35 cellular contexts compared by ENCODE assay signal in the genomic region with DNA sequence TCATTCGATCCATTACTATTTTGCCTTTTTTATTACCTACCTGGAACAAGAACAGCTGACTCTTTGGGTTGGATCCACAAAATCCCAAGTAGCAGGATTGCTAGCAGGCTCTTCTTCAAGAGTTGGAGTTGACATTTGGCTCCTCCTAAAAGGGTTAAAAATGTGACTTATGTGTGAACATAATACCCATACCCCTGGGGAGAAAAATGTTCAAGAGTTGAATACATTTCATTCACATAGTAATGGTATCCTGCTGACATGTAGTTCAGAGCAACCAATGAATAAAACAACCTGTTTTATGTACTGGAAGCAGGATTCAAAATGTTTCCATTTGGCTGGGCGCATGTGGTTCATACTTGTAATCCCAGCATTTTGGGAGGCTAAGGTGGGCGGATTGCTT.
"Had no signal": no experiment of that assay in that cellular context is flagged by ENCODE, and none has a peak within 500 bp of the region (broad histone marks: within the 10 kb centered on the region; RNA-seq: fewer than 3 reads in every experiment).

No MANE protein-coding gene starts in this region.

- FAIRE-seq: astrocyte, colon, TTC549 had no signal

- H3K27ac ChIP-seq: adrenal gland, body of pancreas, brain microvascular endothelial cell, breast epithelium, VCaP had no signal

- H3K9me3 Mint-ChIP-seq: activated B cell treated with CpG ODN at 0.5 μM for 24 hours; activated CD4-positive, alpha-beta memory T cell treated with anti-CD3 and anti-CD28 coated beads for 36 hours; activated CD8-positive, alpha-beta T cell treated with anti-CD3 and anti-CD28 coated beads for 36 hours; activated naive CD4-positive, alpha-beta T cell treated with anti-CD3 and anti-CD28 coated beads for 36 hours; activated naive CD4-positive, alpha-beta T cell treated with anti-CD3 and anti-CD28 coated beads, Interleukin-2, amount 50 U/mL, for 72 hours; activated naive CD8-positive, alpha-beta T cell treated with anti-CD3 and anti-CD28 coated beads for 36 hours; activated T-cell treated with anti-CD3 and anti-CD28 coated beads, Interleukin-2, amount 50 U/mL, for 4 hours; activated T-cell treated with anti-CD3 and anti-CD28 coated beads, Interleukin-2, amount 50 U/mL, for 72 hours; activated T-helper 1 cell treated with anti-CD3 and anti-CD28 coated beads, Interleukin-12 subunit alpha, Interleukin-12 subunit beta, Interleukin-2, Interleukin-4 antibody, amounts not matched to agents 30 ng/mL and 10 ng/mL and 1 ng/mL, durations not matched to agents 14 hours and 24 hours and 36 hours; activated T-helper 17 cell treated with anti-CD3 and anti-CD28 coated beads, Interleukin-2, amount 50 U/mL, for 72 hours; T-helper 1 cell treated with Interleukin-12 subunit alpha and Interleukin-12 subunit beta and Interleukin-4 antibody, amounts not matched to agents 30 μg/mL and 1 μg/mL, for 36 hours; T-helper 2 cell treated with Interferon-gamma antibody and Interleukin-4, amounts not matched to agents 5 μg/mL and 100 μg/mL, for 36 hours had no signal

- H3K9me3 ChIP-seq: adrenal gland, body of pancreas, breast epithelium had no signal

- H3K4me3 Mint-ChIP-seq: activated B cell treated with CpG ODN at 0.5 μM for 24 hours; activated CD4-positive, alpha-beta memory T cell treated with anti-CD3 and anti-CD28 coated beads for 36 hours; activated CD8-positive, alpha-beta T cell treated with anti-CD3 and anti-CD28 coated beads for 36 hours; activated naive CD4-positive, alpha-beta T cell treated with anti-CD3 and anti-CD28 coated beads for 36 hours; activated naive CD8-positive, alpha-beta T cell treated with anti-CD3 and anti-CD28 coated beads for 36 hours; activated T-cell treated with anti-CD3 and anti-CD28 coated beads, Interleukin-2, amount 50 U/mL, for 4 hours; activated T-cell treated with anti-CD3 and anti-CD28 coated beads, Interleukin-2, amount 50 U/mL, for 72 hours; activated T-helper 1 cell treated with anti-CD3 and anti-CD28 coated beads, Interleukin-12 subunit alpha, Interleukin-12 subunit beta, Interleukin-2, Interleukin-4 antibody, amounts not matched to agents 30 ng/mL and 10 ng/mL and 1 ng/mL, durations not matched to agents 14 hours and 24 hours and 36 hours; activated T-helper 17 cell treated with anti-CD3 and anti-CD28 coated beads, Interleukin-2, amount 50 U/mL, for 72 hours; T-helper 1 cell treated with Interleukin-12 subunit alpha and Interleukin-12 subunit beta and Interleukin-4 antibody, amounts not matched to agents 30 μg/mL and 1 μg/mL, for 36 hours; T-helper 2 cell treated with Interferon-gamma antibody and Interleukin-4, amounts not matched to agents 5 μg/mL and 100 μg/mL, for 36 hours had no signal

- H3K4me3 ChIP-seq: adrenal gland, body of pancreas, breast epithelium had no signal

- H3K27ac Mint-ChIP-seq: activated B cell treated with CpG ODN at 0.5 μM for 24 hours; activated CD4-positive, alpha-beta memory T cell treated with anti-CD3 and anti-CD28 coated beads for 36 hours; activated CD8-positive, alpha-beta T cell treated with anti-CD3 and anti-CD28 coated beads for 36 hours; activated naive CD4-positive, alpha-beta T cell treated with anti-CD3 and anti-CD28 coated beads for 36 hours; activated naive CD8-positive, alpha-beta T cell treated with anti-CD3 and anti-CD28 coated beads for 36 hours; activated T-helper 1 cell treated with anti-CD3 and anti-CD28 coated beads, Interleukin-12 subunit alpha, Interleukin-12 subunit beta, Interleukin-2, Interleukin-4 antibody, amounts not matched to agents 30 ng/mL and 10 ng/mL and 1 ng/mL, durations not matched to agents 14 hours and 24 hours and 36 hours; activated T-helper 17 cell treated with anti-CD3 and anti-CD28 coated beads, Interleukin-2, amount 50 U/mL, for 72 hours; T-helper 1 cell treated with Interleukin-12 subunit alpha and Interleukin-12 subunit beta and Interleukin-4 antibody, amounts not matched to agents 30 μg/mL and 1 μg/mL, for 36 hours; T-helper 2 cell treated with Interferon-gamma antibody and Interleukin-4, amounts not matched to agents 5 μg/mL and 100 μg/mL, for 36 hours had no signal

- ATAC-seq: activated CD8-positive, alpha-beta T cell treated with anti-CD3 and anti-CD28 coated beads for 36 hours; activated naive CD4-positive, alpha-beta T cell treated with anti-CD3 and anti-CD28 coated beads, Interleukin-2, amount 50 U/mL, for 72 hours; activated T-cell treated with anti-CD3 and anti-CD28 coated beads, Interleukin-2, amount 50 U/mL, for 4 hours; activated T-cell treated with anti-CD3 and anti-CD28 coated beads, Interleukin-2, amount 50 U/mL, for 72 hours; activated T-helper 17 cell treated with anti-CD3 and anti-CD28 coated beads, Interleukin-2, amount 50 U/mL, for 72 hours; body of pancreas had no signal

- H3K36me3 ChIP-seq: breast epithelium had no signal

- H3K27me3 Mint-ChIP-seq: activated B cell treated with CpG ODN at 0.5 μM for 24 hours; activated CD4-positive, alpha-beta memory T cell treated with anti-CD3 and anti-CD28 coated beads for 36 hours; activated CD8-positive, alpha-beta T cell treated with anti-CD3 and anti-CD28 coated beads for 36 hours; activated naive CD8-positive, alpha-beta T cell treated with anti-CD3 and anti-CD28 coated beads for 36 hours; activated T-helper 17 cell treated with anti-CD3 and anti-CD28 coated beads, Interleukin-2, amount 50 U/mL, for 72 hours had no signal

- H3K4me1 Mint-ChIP-seq: activated B cell treated with CpG ODN at 0.5 μM for 24 hours had no signal

- H3K4me1 ChIP-seq: adrenal gland, breast epithelium had no signal

- H3K27me3 ChIP-seq: adrenal gland, body of pancreas, brain microvascular endothelial cell, breast epithelium had no signal

- DNase-seq: activated B cell treated with CpG ODN at 0.5 μM for 24 hours; activated CD4-positive, alpha-beta memory T cell treated with anti-CD3 and anti-CD28 coated beads for 36 hours; activated CD4-positive, alpha-beta T cell treated with anti-CD3 and anti-CD28 coated beads for 48 hours; activated CD4-positive, alpha-beta T cell treated with anti-CD3 and anti-CD28 coated beads, Interleukin-2, amount 50 U/mL, for 1 hour; activated CD4-positive, alpha-beta T cell treated with anti-CD3 and anti-CD28 coated beads, Interleukin-2, amount 50 U/mL, for 4 hours; activated CD4-positive, CD25-positive, alpha-beta regulatory T cell treated with anti-CD3 and anti-CD28 coated beads, Interleukin-2, amount 50 U/mL, for 72 hours; activated CD8-positive, alpha-beta memory T cell treated with anti-CD3 and anti-CD28 coated beads, Interleukin-2, amount 50 U/mL, for 4 hours; activated CD8-positive, alpha-beta T cell treated with anti-CD3 and anti-CD28 coated beads for 36 hours; activated effector memory CD4-positive, alpha-beta T cell treated with anti-CD3 and anti-CD28 coated beads, Interleukin-2, amount 50 U/mL, for 16 hours; activated gamma-delta T cell treated with Interleukin-2 at 50 U/mL for 16 hours; activated naive CD4-positive, alpha-beta T cell; activated naive CD4-positive, alpha-beta T cell treated with anti-CD3 and anti-CD28 coated beads for 36 hours; activated naive CD4-positive, alpha-beta T cell treated with anti-CD3 and anti-CD28 coated beads, Interleukin-2, amount 50 U/mL, for 16 hours; activated naive CD8-positive, alpha-beta T cell treated with anti-CD3 and anti-CD28 coated beads for 36 hours; activated T-cell treated with anti-CD3 and anti-CD28 coated beads, Interleukin-2, amount 50 U/mL, for 4 hours; activated T-cell treated with anti-CD3 and anti-CD28 coated beads, Interleukin-2, amount 50 U/mL, for 72 hours; adrenal gland; amniotic stem cell; aorta; body of pancreas; brain microvascular endothelial cell; central memory CD4-positive, alpha-beta T cell; T-helper 1 cell; T-helper 2 cell; T-helper 9 cell had no signal
